ENCODE assay signal across 9 cellular contexts in genomic region chr7:44324204-44325126, GRCh38. TPM values are rescaled to one million over a fixed set of nuclear protein-coding genes. Genes with fewer than 3 reads are reported as not detected.
A peak's percentile ranks its signal among the peaks of the same experiment; 100 is the strongest.
DNase-seq lines count a peak whose midpoint lies in the region; ATAC-seq and TF ChIP-seq lines count a peak whose summit lies in the region.
"Had no signal": no experiment of that assay in that cellular context is flagged by ENCODE, and none has a peak within 500 bp of the region (broad histone marks: within the 10 kb centered on the region; RNA-seq: fewer than 3 reads in every experiment).

No MANE protein-coding gene starts in this region.

- H3K4me1 ChIP-seq in GM23248 (ENCODE audit: insufficient read depth) (no peaks in the 10 kb centered on the region), PC-3 (ENCODE audit: insufficient read depth, low read length) (no peaks in the 10 kb centered on the region)

- CTCF ChIA-PET in PC-3 (lab: Charles Lee), result no interaction called here

- TF ChIP-seq CTCF in PC-3 (conservative IDR thresholded peaks at IDR 0.05; ENCODE audit: low read depth, low read length) (no peak), glutamatergic neuron (IDR thresholded peaks at IDR 0.05; ENCODE audit: partially characterized antibody, unreplicated experiment) (no peak)

- DNase-seq in GM23248 (peak; percentile 28), PC-3 (no peak), glutamatergic neuron (no peak), posterior cingulate gyrus (peak in 6 of 10 donors; percentile 16 to 90 (median 62)), NCI-H2196 treated with DMSO at 0.1 percent for 48 hours (lab: John Stamatoyannopoulos, UW; ENCODE audit: unreplicated experiment) (no peak), HT-29 (ENCODE audit: low spot score) (no peak)
- DNase-seq: stimulated activated CD4-positive, alpha-beta T cell treated with anti-CD3 and anti-CD28 coated beads, Interleukin-2, amount 100 ng/mL, for 48 hours had no signal

- H3K27ac ChIP-seq in GM23248, result no peak overlapping the region
- no peak overlapping the region for H3K27ac ChIP-seq in PC-3 (ENCODE audit: low read length)

- in situ Hi-C loops in GM23248 (cut with MboI), result no loop called here

- POLR2A ChIA-PET in PC-3 (lab: Charles Lee; ENCODE audit: unreplicated experiment), result no interaction called here

- H2AFZ ChIP-seq in GM23248 (no peak overlapping the region), PC-3 (ENCODE audit: low read length) (no peak overlapping the region)

- H3K9ac ChIP-seq in GM23248 (no peak overlapping the region), PC-3 (ENCODE audit: low read length) (no peak overlapping the region)

- peaks cover 10% of the 10 kb centered on the region for H3K9me3 Mint-ChIP-seq in glutamatergic neuron (ENCODE audit: unreplicated experiment)

- H3K9me3 ChIP-seq in GM23248 (ENCODE audit: low read depth) (no peaks in the 10 kb centered on the region), PC-3 (ENCODE audit: low read length) (no peaks in the 10 kb centered on the region)

- H3K79me2 ChIP-seq in GM23248 (ENCODE audit: insufficient read depth) (no peaks in the 10 kb centered on the region), PC-3 (ENCODE audit: low read length) (no peaks in the 10 kb centered on the region)

- H3K4me3 ChIP-seq in GM23248, result peak overlapping the region; percentile 26; the same call in 1 of the 2 replicates
- H3K4me3 ChIP-seq in PC-3 (ENCODE audit: low read length), result peak overlapping the region; percentile 44

- no peaks in the 10 kb centered on the region for H3F3A ChIP-seq in GM23248 (ENCODE audit: insufficient read depth)
- no peaks in the 10 kb centered on the region for H3F3A ChIP-seq in PC-3 (ENCODE audit: low read length, unreplicated experiment)

- H3K36me3 Mint-ChIP-seq in glutamatergic neuron (ENCODE audit: unreplicated experiment), result no peaks in the 10 kb centered on the region

- no peak for ATAC-seq in PC-3
- ATAC-seq in HG02678 (IDR thresholded peaks at IDR 0.05; ENCODE audit: unreplicated experiment), result no peak
- no peak for ATAC-seq in HG02870 (IDR thresholded peaks at IDR 0.05; ENCODE audit: unreplicated experiment)

- peak overlapping the region; percentile 64 for H3K27ac Mint-ChIP-seq in glutamatergic neuron (ENCODE audit: unreplicated experiment)

- H3K9me2 ChIP-seq in GM23248 (ENCODE audit: insufficient read depth) (no peaks in the 10 kb centered on the region), PC-3 (replicated peaks; ENCODE audit: low read length) (no peaks in the 10 kb centered on the region)

- H3K4me1 Mint-ChIP-seq in glutamatergic neuron (ENCODE audit: low read depth, unreplicated experiment), result peaks cover 28% of the 10 kb centered on the region

- H3K27me3 ChIP-seq in GM23248 (replicated peaks; ENCODE audit: insufficient read depth), result peaks cover 19% of the 10 kb centered on the region
- peaks cover 20% of the 10 kb centered on the region for H3K27me3 ChIP-seq in PC-3 (ENCODE audit: low read length)

- WGBS in GM23248 (ENCODE audit: low coverage in 1 of 2, low lambda C conversion rate in 2 of 2, missing lambda C conversion rate in 2 of 2), 2 experiments, result 7 to 9% methylated on average over 31 to 58 of the region's 60 CpGs

- H3K27me3 Mint-ChIP-seq in glutamatergic neuron (ENCODE audit: unreplicated experiment), result peaks cover 13% of the 10 kb centered on the region

- H4K20me1 ChIP-seq in GM23248 (ENCODE audit: insufficient read depth) (no peaks in the 10 kb centered on the region), PC-3 (ENCODE audit: low read length) (no peaks in the 10 kb centered on the region)

- TSS peak; percentile 24 for BruUV-seq in PC-3 (replicated peaks; lab: Mats Ljungman, UMichigan)

- H3K36me3 ChIP-seq in GM23248 (ENCODE audit: low read depth) (no peaks in the 10 kb centered on the region), PC-3 (ENCODE audit: low read depth, low read length) (no peaks in the 10 kb centered on the region)

- H3K4me2 ChIP-seq in GM23248 (ENCODE audit: unreplicated experiment), result no peak overlapping the region
- H3K4me2 ChIP-seq in PC-3 (ENCODE audit: low read length), result peak overlapping the region; percentile 48; the same call in 1 of the 2 replicates

- peak overlapping the region; percentile 90 for H3K4me3 Mint-ChIP-seq in glutamatergic neuron (ENCODE audit: unreplicated experiment)

- intact Hi-C loops in PC-3 (cut with micrococcal nuclease), result no loop called here
- intact Hi-C loops in posterior cingulate gyrus (cut with DNase I), result no loop called here

RNA-seq across cellular contexts. Expression of gene CAMK2B, which starts 0.9 kb away (rescaled TPM):
- 2.5 and 9.1 TPM in 2 replicates for total RNA-seq in GM23248 (2014; rRNA removed; shearing (Covaris generic))
- 0.78 and 0.79 TPM in 2 replicates for polyA plus RNA-seq in GM23248 (2016; fragmentation: Nextera tagmentation; extraction: Ambion mirVana)
- total RNA-seq in PC-3 (2014; rRNA removed) (0.69 and 1.2 TPM in 2 replicates), glutamatergic neuron (ENCODE audit: unreplicated experiment) (55.1 TPM)
- 1.8 and 1.9 TPM in 2 replicates for total RNA-seq in HT-29 (2014; rRNA removed; shearing (Covaris generic))

Comparison
In these comparisons a context has a peak if more than half of its experiments do, and no peak if none do; other contexts are left out.
1. DNase-seq: peak in GM23248 (single experiment) and posterior cingulate gyrus (6 of 10); none in PC-3 (single experiment), glutamatergic neuron (single experiment), NCI-H2196 treated with DMSO at 0.1 percent for 48 hours (single experiment) and HT-29 (single experiment).